In the genomic region with DNA sequence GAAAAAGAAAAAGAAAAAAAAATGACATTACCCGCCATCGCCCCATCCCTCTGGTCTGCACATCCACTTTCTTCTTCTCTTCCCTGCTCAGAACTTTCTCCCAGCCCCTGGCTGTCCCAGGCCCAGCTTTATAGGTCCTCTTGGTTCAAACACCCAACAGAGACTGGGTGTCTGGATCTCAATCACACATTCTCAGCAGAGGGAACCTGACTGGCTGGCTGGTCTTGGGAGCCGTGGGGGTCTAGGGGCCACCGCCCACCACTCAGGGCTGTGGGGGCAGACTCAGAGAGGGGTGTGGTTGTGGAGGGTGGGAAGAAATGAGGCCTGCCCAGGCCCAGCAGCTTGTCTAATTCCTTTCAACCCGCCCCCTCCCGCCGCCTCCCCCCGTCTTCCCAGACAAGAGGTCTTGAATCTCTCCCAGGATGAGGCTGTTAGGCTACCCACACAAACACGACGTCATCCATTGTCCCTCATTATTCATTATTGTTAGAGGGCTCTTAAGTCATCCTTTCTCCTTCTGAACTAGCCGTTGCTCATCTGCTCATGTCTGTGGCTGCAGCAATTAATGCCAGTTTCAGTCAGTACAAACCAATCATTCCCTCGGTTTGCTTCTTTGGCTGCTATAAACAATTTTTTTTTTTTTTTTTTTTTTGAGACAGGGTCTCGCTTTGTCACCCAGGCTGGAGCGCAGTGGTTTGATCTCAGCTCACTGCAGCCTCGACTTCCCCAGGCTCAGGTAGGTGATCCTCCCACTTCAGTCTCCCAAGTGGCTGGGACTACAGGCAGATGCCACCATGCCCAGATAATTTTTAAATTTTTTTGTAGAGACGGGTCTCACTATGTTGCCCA, we compare ENCODE assay signal across 7 cellular contexts. TPM values are rescaled to one million over a fixed set of nuclear protein-coding genes. Genes with fewer than 3 reads are reported as not detected.
DNase-seq lines count a peak whose midpoint lies in the region; ATAC-seq and TF ChIP-seq lines count a peak whose summit lies in the region.

No MANE protein-coding gene starts in this region.

- H3K27ac ChIP-seq in HUES64 (ENCODE audit: low read depth, low read length) (peak overlapping the region; percentile 75; the same call in 1 of the 2 replicates), gastrocnemius medialis (peak overlapping the region; percentile 43 to 61 (median 56))

- no peak for TF ChIP-seq CTCF in gastrocnemius medialis (IDR thresholded peaks at IDR 0.05 in 4 of 5, conservative IDR thresholded peaks at IDR 0.05 in 1 of 5)
- TF ChIP-seq CTCF in lower leg skin (IDR thresholded peaks at IDR 0.05) = no peak

- no peak overlapping the region; the same call in 1 of the 2 replicates for H3K4me3 ChIP-seq in HUES64 (ENCODE audit: low read length)
- H3K4me3 ChIP-seq in gastrocnemius medialis = peak overlapping the region in 1 of 4 donors; percentile 2
- no peak overlapping the region for H3K4me3 ChIP-seq in lower leg skin (ENCODE audit: low read depth, poor library complexity, severe bottlenecking)

- H3K27me3 ChIP-seq in HUES64 (ENCODE audit: insufficient read depth, low read length) (no peaks in the 10 kb centered on the region), gastrocnemius medialis (no peaks in the 10 kb centered on the region)

- in situ Hi-C loops in gastrocnemius medialis (cut with MboI; ENCODE audit: low sequenced_read_pairs in 4 of 4) = no loop called here

- WGBS in HUES64 = 55% methylated on average over 15 of the region's 16 CpGs
- 65% methylated on average over 16 of the region's 16 CpGs for WGBS in lower leg skin, 2 donors

- DNase-seq in RPMI8226 (peak; percentile 30), glomerular visceral epithelial cell (ENCODE audit: extremely low spot score) (peak; percentile 87), gastrocnemius medialis (no peak), lower leg skin (ENCODE audit: low spot score in 2 of 2) (no peak)
- no peak for DNase-seq in activated CD8-positive, alpha-beta memory T cell treated with anti-CD3 and anti-CD28 coated beads, Interleukin-2, amount 50 U/mL, for 48 hours

- H3K4me1 ChIP-seq in HUES64 (ENCODE audit: insufficient read depth, low read length) = peaks cover 9% of the 10 kb centered on the region
- H3K4me1 ChIP-seq in gastrocnemius medialis = no peaks in the 10 kb centered on the region

- TF ChIP-seq POLR2A in gastrocnemius medialis (IDR thresholded peaks at IDR 0.05) = no peak
- no peak for TF ChIP-seq POLR2A in lower leg skin (IDR thresholded peaks at IDR 0.05)

- H3K36me3 ChIP-seq in HUES64 (ENCODE audit: insufficient read depth, low read length) = no peaks in the 10 kb centered on the region
- H3K36me3 ChIP-seq in gastrocnemius medialis = no peaks in the 10 kb centered on the region

- H3K9me3 ChIP-seq in HUES64 (ENCODE audit: insufficient read depth, low read depth, low read length) (no peaks in the 10 kb centered on the region), gastrocnemius medialis (no peaks in the 10 kb centered on the region)

- intact Hi-C loops in gastrocnemius medialis (cut with DNase I; ENCODE audit: low total_unique reads) = no loop called here
- intact Hi-C loops in lower leg skin (cut with DNase I; ENCODE audit: low total_unique reads) = no loop called here

- H3K9ac ChIP-seq in HUES64 (ENCODE audit: low read depth, low read length) = no peak overlapping the region

- ATAC-seq in gastrocnemius medialis = no peak
- no peak for ATAC-seq in GM18873 (IDR thresholded peaks at IDR 0.05; ENCODE audit: low FRiP score, unreplicated experiment)

RNA-seq across cellular contexts. Expression of a gene that starts 40.6 kb away (rescaled TPM):
- polyA plus RNA-seq in HUES64 (2013, experiment 1 of 2) = 178 TPM
- 192 TPM for polyA plus RNA-seq in HUES64 (2013, experiment 2 of 2)
- total RNA-seq in gastrocnemius medialis (10 to 100 TPM; 37.3 to 74.5 (median 45.6) TPM), lower leg skin (10 to 100 TPM; 32.0 to 97.3 (median 60.7) TPM)

Comparison
In these comparisons a context has a peak if more than half of its experiments do, and no peak if none do; other contexts are left out.
1. DNase-seq: peak in RPMI8226 (single experiment) and glomerular visceral epithelial cell (single experiment); none in gastrocnemius medialis (0 of 2), lower leg skin (0 of 2) and activated CD8-positive, alpha-beta memory T cell treated with anti-CD3 and anti-CD28 coated beads, Interleukin-2, amount 50 U/mL, for 48 hours (single experiment).